Comparison of ENCODE assay signal across 9 cellular contexts in the genomic region with DNA sequence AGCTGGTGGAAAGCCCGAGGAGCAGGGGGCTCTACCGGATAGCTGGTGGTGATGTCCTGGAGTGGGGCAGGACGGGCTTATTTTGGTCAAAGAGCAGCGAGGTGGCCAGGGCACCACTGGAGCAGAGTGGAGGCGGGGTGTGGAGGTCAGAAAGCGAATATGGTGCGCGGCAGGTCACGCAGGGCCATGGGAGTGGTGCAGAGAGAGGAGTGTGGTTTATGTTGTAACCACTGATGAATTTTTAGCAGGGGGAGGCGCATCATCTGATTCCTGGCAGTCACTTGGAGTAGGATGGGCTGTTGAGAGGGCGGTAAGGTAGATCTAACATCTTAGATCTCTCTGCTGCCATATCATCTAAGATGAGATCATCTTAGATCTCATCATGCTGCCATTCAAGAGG. TPM values are rescaled to one million over a fixed set of nuclear protein-coding genes. Genes with fewer than 3 reads are reported as not detected.
DNase-seq lines count a peak whose midpoint lies in the region; ATAC-seq lines count a peak whose summit lies in the region.
"Had no signal": no experiment of that assay in that cellular context is flagged by ENCODE, and none has a peak within 500 bp of the region (broad histone marks: within the 10 kb centered on the region; RNA-seq: fewer than 3 reads in every experiment).

No MANE protein-coding gene starts in this region.

- intact Hi-C loops in head of caudate nucleus (cut with DNase I) = no loop called here

- WGBS in thymus = 86% methylated on average over 11 of the region's 11 CpGs

- peak overlapping the region; percentile 64 for H3K27ac ChIP-seq in thymus (ENCODE audit: low read depth)
- H3K27ac ChIP-seq: SK-N-MC had no signal

- peaks cover 1% of the 10 kb centered on the region for H3K9me3 ChIP-seq in thymus (ENCODE audit: control insufficient read depth)

- DNase-seq in activated gamma-delta T cell treated with Interleukin-2 at 50 U/mL for 16 hours (peak; percentile 66), activated gamma-delta T cell (lab: John Stamatoyannopoulos, UW) (no peak), activated T-cell treated with anti-CD3 and anti-CD28 coated beads for 4 hours (peak; percentile 31), head of caudate nucleus (peak in 27 of 42 donors; percentile 25 to 83 (median 54)), T1000 (lab: John Stamatoyannopoulos, UW) (no peak)

- H3K27me3 ChIP-seq in thymus (ENCODE audit: control insufficient read depth, insufficient read depth) = no peaks in the 10 kb centered on the region

- H3K4me3 ChIP-seq in thymus (ENCODE audit: low read length) = no peak overlapping the region
- H3K4me3 ChIP-seq: SK-N-MC had no signal

- peaks cover 15% of the 10 kb centered on the region for H3K36me3 ChIP-seq in thymus (ENCODE audit: control insufficient read depth, insufficient read depth)

- peaks cover 21% of the 10 kb centered on the region for H3K4me1 ChIP-seq in thymus (ENCODE audit: control insufficient read depth, insufficient read depth, low read length)

- ATAC-seq in GM18868 (IDR thresholded peaks at IDR 0.05; ENCODE audit: unreplicated experiment) (no peak), HG02798 (IDR thresholded peaks at IDR 0.05; ENCODE audit: poor library complexity, unreplicated experiment) (no peak)

RNA-seq across cellular contexts. Expression of a gene that starts 1.4 kb away (rescaled TPM):
- polyA plus RNA-seq in thymus = 27.6 TPM

RNA-seq across cellular contexts. Expression of a gene that starts 12.9 kb away (rescaled TPM):
- polyA plus RNA-seq in thymus = 7.5 TPM

Comparison
In these comparisons a context has a peak if more than half of its experiments do, and no peak if none do; other contexts are left out.
1. DNase-seq: peak in activated gamma-delta T cell treated with Interleukin-2 at 50 U/mL for 16 hours (single experiment), activated T-cell treated with anti-CD3 and anti-CD28 coated beads for 4 hours (single experiment) and head of caudate nucleus (27 of 42); none in activated gamma-delta T cell (single experiment) and T1000 (single experiment).